8 cellular contexts compared by ENCODE assay signal in the genomic region with DNA sequence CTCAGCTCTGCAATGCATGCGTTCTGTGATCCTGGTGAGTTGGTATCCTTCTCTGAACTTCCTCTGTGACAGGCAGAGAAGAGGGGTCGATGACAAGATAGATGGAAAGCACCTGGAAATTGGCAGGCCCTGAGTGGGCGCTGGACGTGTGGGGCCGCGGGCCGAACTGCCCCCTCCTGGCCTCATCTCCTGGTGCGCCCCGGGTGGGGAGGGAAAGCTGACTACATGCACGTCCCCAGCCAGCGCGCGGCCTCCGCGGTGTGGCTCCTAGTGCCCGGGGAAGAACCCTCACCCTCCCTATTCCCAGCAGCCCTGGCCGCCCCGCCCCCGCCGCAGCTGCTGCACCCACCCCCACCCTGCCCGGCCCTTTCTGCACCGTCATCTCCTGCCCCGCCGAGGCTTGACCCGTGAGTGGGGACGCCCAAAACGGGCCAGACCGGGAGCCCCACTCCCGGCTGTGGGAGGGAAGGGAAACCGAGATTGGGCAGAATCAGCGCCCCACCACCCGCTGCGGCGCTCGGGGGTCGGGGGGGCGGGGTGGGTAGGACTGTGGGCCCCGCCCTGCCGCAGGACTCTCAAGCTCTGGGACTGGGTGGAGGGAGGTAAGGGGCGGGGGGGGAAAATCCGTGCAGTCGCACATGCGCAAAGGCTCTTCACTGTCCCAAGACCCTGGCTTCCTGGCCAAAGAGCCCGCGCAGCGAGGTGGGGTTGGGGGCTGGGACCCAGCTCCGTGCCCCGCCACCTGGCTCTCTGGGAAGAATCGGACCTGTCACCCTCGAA. TPM values are rescaled to one million over a fixed set of nuclear protein-coding genes. Genes with fewer than 3 reads are reported as not detected.
A peak's percentile ranks its signal among the peaks of the same experiment; 100 is the strongest.
DNase-seq lines count a peak whose midpoint lies in the region; ATAC-seq and TF ChIP-seq lines count a peak whose summit lies in the region.

A gene (plus strand): TSS at position 371 of the 780 bp plus-strand sequence.

- no peak for TF ChIP-seq EP300 in Ishikawa (IDR thresholded peaks at IDR 0.05; ENCODE audit: borderline replicate concordance)

- TF ChIP-seq RAD21 in Ishikawa (IDR thresholded peaks at IDR 0.05; ENCODE audit: low read depth), result peak; percentile 3; the same call in 1 of the 2 replicates

- peak within 1 kb of the TSS; percentile 32 for H3K4me3 ChIP-seq in ectodermal cell (ENCODE audit: insufficient read depth, low read depth, low read length)
- H3K4me3 ChIP-seq in lower leg skin (ENCODE audit: low read depth, poor library complexity, severe bottlenecking), result peak within 1 kb of the TSS; percentile 11
- H3K4me3 ChIP-seq in subcutaneous abdominal adipose tissue (ENCODE audit: low read depth in 1 of 5, low read length in 5 of 5), result peak within 1 kb of the TSS; percentile 35 to 68 (median 59)

- H3K4me1 ChIP-seq in ectodermal cell (ENCODE audit: control insufficient read depth, insufficient read depth, low read length) (peaks cover 13% of the 10 kb centered on the region), subcutaneous abdominal adipose tissue (ENCODE audit: control insufficient read depth in 5 of 5, insufficient read depth in 5 of 5, low read length in 5 of 5) (peaks cover 5 to 63% (median 53%) of the 10 kb centered on the region in 5 donors)

- no peak for TF ChIP-seq POLR2A in lower leg skin (IDR thresholded peaks at IDR 0.05)

- TF ChIP-seq CTCF in lower leg skin (IDR thresholded peaks at IDR 0.05), result no peak

- H3K36me3 ChIP-seq in ectodermal cell (ENCODE audit: control insufficient read depth, insufficient read depth, low read length), result no peaks in the 10 kb centered on the region
- peaks cover 0 to 14% (median 3%) of the 10 kb centered on the region in 5 donors for H3K36me3 ChIP-seq in subcutaneous abdominal adipose tissue (ENCODE audit: control insufficient read depth in 5 of 5, insufficient read depth in 5 of 5, low read length in 5 of 5)

- H3K27ac ChIP-seq in ectodermal cell (ENCODE audit: insufficient read depth, low read depth, low read length, poor library complexity, severe bottlenecking), result no peak within 1 kb of the TSS
- peak within 1 kb of the TSS; percentile 87 for H3K27ac ChIP-seq in subcutaneous abdominal adipose tissue (ENCODE audit: low read depth, low read length)

- H3K27me3 ChIP-seq in ectodermal cell (ENCODE audit: control insufficient read depth, insufficient read depth, low read length, poor library complexity, severe bottlenecking) (peaks cover 98% of the 10 kb centered on the region), subcutaneous abdominal adipose tissue (ENCODE audit: control insufficient read depth in 5 of 5, insufficient read depth in 4 of 5, low read length in 5 of 5) (peaks cover 0 to 4% (median under 1%) of the 10 kb centered on the region in 5 donors)

- peak; percentile 26 for ATAC-seq in GM21367 (IDR thresholded peaks at IDR 0.05; ENCODE audit: unreplicated experiment)

- intact Hi-C loops in lower leg skin (cut with DNase I; ENCODE audit: low total_unique reads), result no loop called here

- H3K9me3 ChIP-seq in ectodermal cell (ENCODE audit: control insufficient read depth, low read length) (no peaks in the 10 kb centered on the region), subcutaneous abdominal adipose tissue (ENCODE audit: control insufficient read depth in 5 of 5, low read length in 5 of 5) (no peaks in the 10 kb centered on the region)

- DNase-seq in DMS53 (lab: John Stamatoyannopoulos, UW) (peak; percentile 91), SW 1271 (lab: John Stamatoyannopoulos, UW) (peak; percentile 68 to 84), lower leg skin (ENCODE audit: low spot score in 2 of 2) (peak; percentile 74 to 96)
- no peak for DNase-seq in effector CD8-positive, alpha-beta T cell (lab: John Stamatoyannopoulos, UW)

- H3K9ac ChIP-seq in subcutaneous abdominal adipose tissue (ENCODE audit: low read length in 5 of 5), result peak within 1 kb of the TSS; percentile 22 to 77 (median 64)

- WGBS in ectodermal cell, 2 experiments, result 0% methylated on average over 47 to 50 of the region's 50 CpGs
- 3% methylated on average over 21 to 29 of the region's 50 CpGs for WGBS in lower leg skin, 2 donors

TF ChIP-seq in Ishikawa, 13 proteins besides CTCF, POLR2A, EP300 and RAD21:
- TF ChIP-seq FOXM1 (IDR thresholded peaks at IDR 0.05; ENCODE audit: borderline replicate concordance, low read depth) (no peak), TCF12 (IDR thresholded peaks at IDR 0.05; ENCODE audit: low read depth) (no peak; the same call in 1 of the 2 replicates), TEAD4 (IDR thresholded peaks at IDR 0.05) (no peak), ZBTB7A (IDR thresholded peaks at IDR 0.05; ENCODE audit: low read depth) (peak; percentile 72), CEBPB (IDR thresholded peaks at IDR 0.05) (no peak), CREB1 (IDR thresholded peaks at IDR 0.05; ENCODE audit: low read depth) (no peak), EGR1 (IDR thresholded peaks at IDR 0.05) (peak; percentile 51; the same call in 1 of the 2 replicates), NFIC (IDR thresholded peaks at IDR 0.05) (no peak), YY1 (IDR thresholded peaks at IDR 0.05; ENCODE audit: low read depth) (no peak), TAF1 (IDR thresholded peaks at IDR 0.05; ENCODE audit: low read depth) (no peak; the same call in 1 of the 2 replicates)
- TF ChIP-seq, protein P1, sequence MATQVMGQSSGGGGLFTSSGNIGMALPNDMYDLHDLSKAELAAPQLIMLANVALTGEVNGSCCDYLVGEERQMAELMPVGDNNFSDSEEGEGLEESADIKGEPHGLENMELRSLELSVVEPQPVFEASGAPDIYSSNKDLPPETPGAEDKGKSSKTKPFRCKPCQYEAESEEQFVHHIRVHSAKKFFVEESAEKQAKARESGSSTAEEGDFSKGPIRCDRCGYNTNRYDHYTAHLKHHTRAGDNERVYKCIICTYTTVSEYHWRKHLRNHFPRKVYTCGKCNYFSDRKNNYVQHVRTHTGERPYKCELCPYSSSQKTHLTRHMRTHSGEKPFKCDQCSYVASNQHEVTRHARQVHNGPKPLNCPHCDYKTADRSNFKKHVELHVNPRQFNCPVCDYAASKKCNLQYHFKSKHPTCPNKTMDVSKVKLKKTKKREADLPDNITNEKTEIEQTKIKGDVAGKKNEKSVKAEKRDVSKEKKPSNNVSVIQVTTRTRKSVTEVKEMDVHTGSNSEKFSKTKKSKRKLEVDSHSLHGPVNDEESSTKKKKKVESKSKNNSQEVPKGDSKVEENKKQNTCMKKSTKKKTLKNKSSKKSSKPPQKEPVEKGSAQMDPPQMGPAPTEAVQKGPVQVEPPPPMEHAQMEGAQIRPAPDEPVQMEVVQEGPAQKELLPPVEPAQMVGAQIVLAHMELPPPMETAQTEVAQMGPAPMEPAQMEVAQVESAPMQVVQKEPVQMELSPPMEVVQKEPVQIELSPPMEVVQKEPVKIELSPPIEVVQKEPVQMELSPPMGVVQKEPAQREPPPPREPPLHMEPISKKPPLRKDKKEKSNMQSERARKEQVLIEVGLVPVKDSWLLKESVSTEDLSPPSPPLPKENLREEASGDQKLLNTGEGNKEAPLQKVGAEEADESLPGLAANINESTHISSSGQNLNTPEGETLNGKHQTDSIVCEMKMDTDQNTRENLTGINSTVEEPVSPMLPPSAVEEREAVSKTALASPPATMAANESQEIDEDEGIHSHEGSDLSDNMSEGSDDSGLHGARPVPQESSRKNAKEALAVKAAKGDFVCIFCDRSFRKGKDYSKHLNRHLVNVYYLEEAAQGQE (IDR thresholded peaks at IDR 0.05; ENCODE audit: low read depth), result no peak
- TF ChIP-seq, protein P2, sequence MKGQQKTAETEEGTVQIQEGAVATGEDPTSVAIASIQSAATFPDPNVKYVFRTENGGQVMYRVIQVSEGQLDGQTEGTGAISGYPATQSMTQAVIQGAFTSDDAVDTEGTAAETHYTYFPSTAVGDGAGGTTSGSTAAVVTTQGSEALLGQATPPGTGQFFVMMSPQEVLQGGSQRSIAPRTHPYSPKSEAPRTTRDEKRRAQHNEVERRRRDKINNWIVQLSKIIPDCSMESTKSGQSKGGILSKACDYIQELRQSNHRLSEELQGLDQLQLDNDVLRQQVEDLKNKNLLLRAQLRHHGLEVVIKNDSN (IDR thresholded peaks at IDR 0.05), result no peak
- TF ChIP-seq, protein P3, sequence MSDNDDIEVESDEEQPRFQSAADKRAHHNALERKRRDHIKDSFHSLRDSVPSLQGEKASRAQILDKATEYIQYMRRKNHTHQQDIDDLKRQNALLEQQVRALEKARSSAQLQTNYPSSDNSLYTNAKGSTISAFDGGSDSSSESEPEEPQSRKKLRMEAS (IDR thresholded peaks at IDR 0.05), result peak; percentile 69
TF ChIP-seq in Ishikawa: peak in this region for 3.

RNA-seq across cellular contexts. Expression of the gene that starts here (rescaled TPM):
- 13.2 TPM for polyA plus RNA-seq in ectodermal cell (2013, experiment 1 of 4)
- polyA plus RNA-seq in ectodermal cell (2013, experiment 2 of 4), result 8.1 TPM
- polyA plus RNA-seq in ectodermal cell (2013, experiment 3 of 4), result 7.0 TPM
- polyA plus RNA-seq in ectodermal cell (2013, experiment 4 of 4), result 7.3 TPM
- 100 to 1,000 TPM in 2 of 4 donors, 10 to 100 TPM in 2; 84.3 to 139 (median 115) TPM for total RNA-seq in lower leg skin
